In the genomic region with DNA sequence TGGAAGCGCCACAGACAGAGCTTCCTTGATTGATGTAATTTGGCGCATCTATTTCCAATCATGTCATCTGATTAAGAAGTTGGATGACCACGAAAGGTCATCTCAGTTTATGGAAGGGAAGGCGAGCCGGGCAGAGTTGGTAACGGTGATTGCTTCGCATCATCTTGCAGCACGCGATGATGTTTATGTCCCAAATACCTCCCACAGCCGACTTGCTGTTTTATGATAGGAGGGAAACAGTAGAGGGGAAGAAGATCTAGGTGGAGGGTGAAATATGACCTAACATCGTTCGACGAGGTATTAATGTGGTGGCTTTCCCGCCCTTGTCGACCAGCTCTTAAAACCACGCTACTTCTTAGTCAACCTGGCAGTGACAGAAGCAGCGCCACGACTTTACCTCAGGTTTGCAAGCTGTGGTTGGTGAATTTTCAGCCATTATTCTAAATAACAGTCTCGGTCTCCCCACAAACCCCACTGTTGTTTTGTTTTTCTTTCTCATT, we compare ENCODE assay signal across 8 cellular contexts. TPM values are rescaled to one million over a fixed set of nuclear protein-coding genes. Genes with fewer than 3 reads are reported as not detected.
DNase-seq lines count a peak whose midpoint lies in the region; ATAC-seq and TF ChIP-seq lines count a peak whose summit lies in the region.

No MANE protein-coding gene starts in this region.

- peaks cover 2% of the 10 kb centered on the region for H3K36me3 Mint-ChIP-seq in activated CD8-positive, alpha-beta T cell treated with anti-CD3 and anti-CD28 coated beads, Interleukin-2, amount 10 ng/mL, durations not matched to agents 7 days and 5 days (ENCODE audit: low read depth)
- no peaks in the 10 kb centered on the region for H3K36me3 Mint-ChIP-seq in glutamatergic neuron (ENCODE audit: unreplicated experiment)

- CTCF ChIA-PET in activated CD8-positive, alpha-beta T cell treated with anti-CD3 and anti-CD28 coated beads, Interleukin-2, amount 10 ng/mL, durations not matched to agents 7 days and 5 days (lab: Charles Lee): interaction anchor here (0.7 to 1.3 kb wide), 3 partner anchors 241 to 442 kb away, joined by 3 read pairs; no protein-coding TSS in a partner anchor

- H3K9me3 Mint-ChIP-seq in activated CD8-positive, alpha-beta T cell treated with anti-CD3 and anti-CD28 coated beads, Interleukin-2, amount 10 ng/mL, durations not matched to agents 7 days and 5 days (ENCODE audit: insufficient read depth): no peaks in the 10 kb centered on the region
- H3K9me3 Mint-ChIP-seq in glutamatergic neuron (ENCODE audit: unreplicated experiment): peaks cover 5% of the 10 kb centered on the region

- TF ChIP-seq CTCF in glutamatergic neuron (IDR thresholded peaks at IDR 0.05; ENCODE audit: partially characterized antibody, unreplicated experiment): no peak

- peak; percentile 71 for DNase-seq in activated CD8-positive, alpha-beta T cell treated with anti-CD3 and anti-CD28 coated beads, Interleukin-2, amount 10 ng/mL, durations not matched to agents 7 days and 5 days
- DNase-seq in glutamatergic neuron (no peak), HuH-7 (ENCODE audit: low spot score) (no peak), NCI-H1048 (lab: John Stamatoyannopoulos, UW) (no peak), NCI-H2196 (lab: John Stamatoyannopoulos, UW; ENCODE audit: unreplicated experiment) (no peak), NCI-H2081 (lab: John Stamatoyannopoulos, UW) (no peak)
- DNase-seq in stimulated activated CD4-positive, alpha-beta T cell treated with anti-CD3 and anti-CD28 coated beads, Interleukin-15, amount 100 ng/mL, for 24 hours: peak; percentile 69

- peak; percentile 11 for ATAC-seq in HG03159 (IDR thresholded peaks at IDR 0.05; ENCODE audit: unreplicated experiment)
- peak; percentile 18 for ATAC-seq in activated CD8-positive, alpha-beta T cell treated with anti-CD3 and anti-CD28 coated beads, Interleukin-2, amount 10 ng/mL, durations not matched to agents 7 days and 5 days

- peaks cover 47% of the 10 kb centered on the region for H3K27me3 Mint-ChIP-seq in activated CD8-positive, alpha-beta T cell treated with anti-CD3 and anti-CD28 coated beads, Interleukin-2, amount 10 ng/mL, durations not matched to agents 7 days and 5 days (ENCODE audit: low read depth)
- peaks cover 4% of the 10 kb centered on the region for H3K27me3 Mint-ChIP-seq in glutamatergic neuron (ENCODE audit: unreplicated experiment)

- peak overlapping the region; percentile 85 for H3K4me3 Mint-ChIP-seq in activated CD8-positive, alpha-beta T cell treated with anti-CD3 and anti-CD28 coated beads, Interleukin-2, amount 10 ng/mL, durations not matched to agents 7 days and 5 days
- peak overlapping the region; percentile 89 for H3K4me3 Mint-ChIP-seq in glutamatergic neuron (ENCODE audit: unreplicated experiment)

- POLR2A ChIA-PET in activated CD8-positive, alpha-beta T cell treated with anti-CD3 and anti-CD28 coated beads, Interleukin-2, amount 10 ng/mL, durations not matched to agents 7 days and 5 days (lab: Charles Lee): no interaction called here

- peak overlapping the region; percentile 93 for H3K27ac Mint-ChIP-seq in activated CD8-positive, alpha-beta T cell treated with anti-CD3 and anti-CD28 coated beads, Interleukin-2, amount 10 ng/mL, durations not matched to agents 7 days and 5 days
- peak overlapping the region; percentile 1 for H3K27ac Mint-ChIP-seq in glutamatergic neuron (ENCODE audit: unreplicated experiment)

- peaks cover 33% of the 10 kb centered on the region for H3K4me1 Mint-ChIP-seq in activated CD8-positive, alpha-beta T cell treated with anti-CD3 and anti-CD28 coated beads, Interleukin-2, amount 10 ng/mL, durations not matched to agents 7 days and 5 days (ENCODE audit: low read depth)
- H3K4me1 Mint-ChIP-seq in glutamatergic neuron (ENCODE audit: low read depth, unreplicated experiment): peaks cover 11% of the 10 kb centered on the region

RNA-seq across cellular contexts. Expression of gene TANC2, which starts 0.8 kb away (rescaled TPM):
- 1 to 10 TPM; 8.0 to 8.6 TPM for total RNA-seq in activated CD8-positive, alpha-beta T cell treated with anti-CD3 and anti-CD28 coated beads, Interleukin-2, amount 10 ng/mL, durations not matched to agents 7 days and 5 days
- total RNA-seq in glutamatergic neuron (ENCODE audit: unreplicated experiment): 136 TPM

Comparison
In these comparisons a context has a peak if more than half of its experiments do, and no peak if none do; other contexts are left out.
1. DNase-seq: peak in activated CD8-positive, alpha-beta T cell treated with anti-CD3 and anti-CD28 coated beads, Interleukin-2, amount 10 ng/mL, durations not matched to agents 7 days and 5 days (single experiment) and stimulated activated CD4-positive, alpha-beta T cell treated with anti-CD3 and anti-CD28 coated beads, Interleukin-15, amount 100 ng/mL, for 24 hours (single experiment); none in glutamatergic neuron (single experiment), HuH-7 (single experiment), NCI-H1048 (single experiment), NCI-H2196 (single experiment) and NCI-H2081 (0 of 2).
2. RNA of gene TANC2, which starts 0.8 kb away (total RNA-seq): 136 TPM in glutamatergic neuron (single experiment); 8.0 to 8.6 TPM in activated CD8-positive, alpha-beta T cell treated with anti-CD3 and anti-CD28 coated beads, Interleukin-2, amount 10 ng/mL, durations not matched to agents 7 days and 5 days; every median in the first group is over 10 times any median in the second.